Comparison of ENCODE assay signal across 8 cellular contexts in the genomic region with DNA sequence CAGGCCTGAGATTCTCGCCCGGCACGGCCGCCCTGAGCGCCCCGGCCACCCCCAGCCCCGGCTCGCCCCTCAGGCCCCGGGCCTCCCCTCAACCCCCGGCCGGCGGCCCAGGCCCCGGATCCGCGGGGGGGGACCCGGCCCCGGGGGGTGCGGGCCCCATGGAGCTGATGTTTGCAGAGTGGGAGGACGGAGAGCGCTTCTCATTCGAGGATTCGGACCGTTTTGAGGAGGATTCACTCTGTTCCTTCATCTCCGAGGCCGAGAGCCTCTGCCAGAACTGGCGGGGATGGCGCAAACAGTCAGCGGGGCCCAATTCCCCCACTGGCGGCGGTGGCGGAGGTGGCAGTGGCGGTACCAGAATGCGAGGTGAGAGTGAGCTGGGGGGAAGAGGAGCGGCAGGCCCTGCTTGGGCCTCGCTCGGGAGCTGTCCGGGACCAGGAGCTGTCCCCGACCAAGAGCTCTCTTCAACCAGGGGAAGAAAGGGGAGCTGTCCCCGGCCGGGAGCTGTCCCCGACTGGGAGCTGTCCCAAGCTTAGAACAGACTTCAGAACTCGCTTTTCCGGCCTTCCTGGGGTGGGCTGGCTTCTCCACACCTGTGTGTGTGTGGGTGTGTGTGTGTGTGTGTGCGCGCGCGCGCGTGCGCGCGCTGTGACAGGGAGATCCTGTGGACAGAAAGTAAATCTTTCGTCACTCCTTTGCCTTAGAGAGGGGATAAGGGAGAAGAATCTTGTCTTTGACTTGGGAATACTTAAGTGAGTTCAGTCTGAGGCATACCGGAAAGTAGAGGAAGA.
DNase-seq lines count a peak whose midpoint lies in the region; ATAC-seq and TF ChIP-seq lines count a peak whose summit lies in the region.

No MANE protein-coding gene starts in this region.

- no peak for TF ChIP-seq CTCF in RWPE2 (IDR thresholded peaks at IDR 0.05; ENCODE audit: poor library complexity, severe bottlenecking)

- H3K27me3 ChIP-seq in RWPE2 (ENCODE audit: insufficient read depth, poor library complexity, severe bottlenecking): no peaks in the 10 kb centered on the region
- H3K27me3 ChIP-seq in iPS-20b (ENCODE audit: insufficient read depth, low read length): no peaks in the 10 kb centered on the region

- H3K4me3 ChIP-seq in RWPE2 (ENCODE audit: severe bottlenecking) (peak overlapping the region; percentile 45), iPS-20b (ENCODE audit: low read length) (peak overlapping the region; percentile 91)

- DNase-seq in NCI-H748 (lab: John Stamatoyannopoulos, UW; ENCODE audit: unreplicated experiment) (peak; percentile 35), NCI-H748 treated with DMSO at 0.1 percent for 48 hours (lab: John Stamatoyannopoulos, UW) (no peak), RWPE2 (ENCODE audit: low spot score) (no peak), astrocyte of the hippocampus (ENCODE audit: low read depth, low spot score) (peak; percentile 81), NCI-H2081 treated with DMSO at 0.1 percent for 48 hours (lab: John Stamatoyannopoulos, UW) (no peak)
- DNase-seq in stimulated activated CD4-positive, alpha-beta T cell treated with anti-CD3 and anti-CD28 coated beads, Interleukin-2, amount 100 ng/mL, for 24 hours: peak; percentile 48 to 54

- H3K36me3 ChIP-seq in RWPE2 (ENCODE audit: low read depth) (peaks cover 19% of the 10 kb centered on the region), iPS-20b (ENCODE audit: insufficient read depth, low read depth, low read length) (peaks cover 15% of the 10 kb centered on the region)

- H3K4me1 ChIP-seq in RWPE2 (ENCODE audit: insufficient read depth, poor library complexity, severe bottlenecking): peaks cover 4% of the 10 kb centered on the region
- peaks cover 10% of the 10 kb centered on the region for H3K4me1 ChIP-seq in iPS-20b (ENCODE audit: insufficient read depth, low read length)

- H3K9ac ChIP-seq in iPS-20b (ENCODE audit: low read depth, low read length): peak overlapping the region; percentile 76; the same call in 1 of the 2 replicates

- H3K27ac ChIP-seq in RWPE2 (ENCODE audit: poor library complexity, severe bottlenecking) (peak overlapping the region; percentile 48), iPS-20b (ENCODE audit: low read length) (no peak overlapping the region)

- no peaks in the 10 kb centered on the region for H3K9me3 ChIP-seq in RWPE2 (ENCODE audit: severe bottlenecking)
- H3K9me3 ChIP-seq in iPS-20b (ENCODE audit: insufficient read depth, low read depth, low read length): no peaks in the 10 kb centered on the region

- ATAC-seq in HG03025 (IDR thresholded peaks at IDR 0.05; ENCODE audit: low FRiP score, unreplicated experiment) (peak; percentile 41), RWPE2 (ENCODE audit: low read depth) (peak; percentile 1; the same call in 1 of the 3 replicates)

Comparison
In these comparisons a context has a peak if more than half of its experiments do, and no peak if none do; other contexts are left out.
1. DNase-seq: peak in NCI-H748 (single experiment), astrocyte of the hippocampus (single experiment) and stimulated activated CD4-positive, alpha-beta T cell treated with anti-CD3 and anti-CD28 coated beads, Interleukin-2, amount 100 ng/mL, for 24 hours (2 of 2); none in NCI-H748 treated with DMSO at 0.1 percent for 48 hours (single experiment), RWPE2 (single experiment) and NCI-H2081 treated with DMSO at 0.1 percent for 48 hours (single experiment).